In the genomic region with DNA sequence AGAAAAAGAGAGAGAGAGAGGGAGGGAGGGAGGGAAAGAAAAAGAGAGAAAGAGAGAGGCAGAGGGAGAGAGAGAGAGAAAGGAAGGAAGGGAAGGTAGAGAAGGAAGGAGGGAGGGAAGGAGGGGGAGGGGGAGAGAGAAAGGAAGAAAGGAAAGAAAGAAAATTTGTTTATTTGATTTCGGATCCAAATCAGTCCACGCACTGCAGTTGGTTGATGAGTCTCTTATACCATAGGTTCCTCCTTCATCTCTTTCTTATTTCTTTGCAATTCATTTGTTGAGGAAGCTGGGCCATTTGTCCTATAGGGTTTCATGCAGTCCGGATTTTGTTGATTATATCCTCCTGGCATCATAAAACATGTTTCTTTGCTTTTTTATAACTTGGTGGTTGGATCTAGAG, we compare ENCODE assay signal across 31 cellular contexts.
"Had no signal": no experiment of that assay in that cellular context is flagged by ENCODE, and none has a peak within 500 bp of the region (broad histone marks: within the 10 kb centered on the region; RNA-seq: fewer than 3 reads in every experiment).

No MANE protein-coding gene starts in this region.

- ATAC-seq: natural killer cell; psoas muscle; right cardiac atrium; sciatic nerve; stimulated activated memory B cell treated with anti-CD40 and anti-IgM and Interleukin-4, amounts not matched to agents 10 μg/mL and 1 μg/mL and 100 μg/mL, for 72 hours; stimulated activated naive CD8-positive, alpha-beta T cell treated with anti-CD3 and anti-CD28 coated beads, Interleukin-15, amount 100 ng/mL, for 72 hours; stimulated activated naive CD8-positive, alpha-beta T cell treated with anti-CD3 and anti-CD28 coated beads, Interleukin-15, Interleukin-2, amounts not matched to agents 100 U/mL and 50 U/mL, for 24 hours; upper lobe of right lung had no signal

- H3K9me3 Mint-ChIP-seq: natural killer cell; nephron; neural progenitor cell; stimulated activated memory B cell treated with anti-CD40 and anti-IgM and Interleukin-4, amounts not matched to agents 10 μg/mL and 1 μg/mL and 100 μg/mL, for 72 hours; stimulated activated naive CD8-positive, alpha-beta T cell treated with anti-CD3 and anti-CD28 coated beads, Interleukin-15, amount 100 ng/mL, for 72 hours; type B pancreatic cell had no signal

- H3K9me3 ChIP-seq: ovary, psoas muscle, spleen, suprapubic skin, testis, tibial artery, transverse colon, upper lobe of right lung, uterus had no signal

- H2AFZ ChIP-seq: neural progenitor cell, parathyroid adenoma had no signal

- H3K9ac ChIP-seq: neural progenitor cell, parathyroid adenoma had no signal

- H3K36me3 Mint-ChIP-seq: natural killer cell; stimulated activated memory B cell treated with anti-CD40 and anti-IgM and Interleukin-4, amounts not matched to agents 10 μg/mL and 1 μg/mL and 100 μg/mL, for 72 hours had no signal

- H3K4me1 ChIP-seq: neural progenitor cell, parathyroid adenoma, psoas muscle, suprapubic skin, testis, tibial artery, transverse colon, upper lobe of right lung, uterus had no signal

- H3K4me3 Mint-ChIP-seq: natural killer cell; nephron; neural progenitor cell; stimulated activated memory B cell treated with anti-CD40 and anti-IgM and Interleukin-4, amounts not matched to agents 10 μg/mL and 1 μg/mL and 100 μg/mL, for 72 hours; stimulated activated naive CD8-positive, alpha-beta T cell treated with anti-CD3 and anti-CD28 coated beads, Interleukin-15, amount 100 ng/mL, for 72 hours; type B pancreatic cell had no signal

- H3K27ac ChIP-seq: neural progenitor cell, ovary, parathyroid adenoma, psoas muscle, skin epidermis, spleen, suprapubic skin, testis, tibial artery, transverse colon, upper lobe of right lung, uterus had no signal

- H3K4me1 Mint-ChIP-seq: neural progenitor cell; stimulated activated memory B cell treated with anti-CD40 and anti-IgM and Interleukin-4, amounts not matched to agents 10 μg/mL and 1 μg/mL and 100 μg/mL, for 72 hours had no signal

- H3K4me3 ChIP-seq: neural progenitor cell, ovary, psoas muscle, skin epidermis, smooth muscle cell, spleen, suprapubic skin, testis, tibial artery, transverse colon, upper lobe of right lung, uterus had no signal

- H3K36me3 ChIP-seq: ovary, transverse colon, upper lobe of right lung, uterus had no signal

- H3K4me2 ChIP-seq: neural progenitor cell, smooth muscle cell had no signal

- H3K27me3 ChIP-seq: neural progenitor cell, ovary, spleen, suprapubic skin, testis, tibial artery, transverse colon, upper lobe of right lung, uterus had no signal

- H3K27me3 Mint-ChIP-seq: progenitor cell of endocrine pancreas; stimulated activated naive CD8-positive, alpha-beta T cell treated with anti-CD3 and anti-CD28 coated beads, Interleukin-15, amount 100 ng/mL, for 72 hours; type B pancreatic cell had no signal

- H3K79me2 ChIP-seq: parathyroid adenoma had no signal

- H3K27ac Mint-ChIP-seq: natural killer cell; nephron; neural progenitor cell; progenitor cell of endocrine pancreas; stimulated activated memory B cell treated with anti-CD40 and anti-IgM and Interleukin-4, amounts not matched to agents 10 μg/mL and 1 μg/mL and 100 μg/mL, for 72 hours; type B pancreatic cell had no signal

- DNase-seq: natural killer cell; occipital lobe; ovary; posterior cingulate gyrus; psoas muscle; right cardiac atrium; spleen; stimulated activated CD4-positive, alpha-beta T cell treated with anti-CD3 and anti-CD28 coated beads, Interleukin-12 subunit alpha, Interleukin-12 subunit beta, amount 100 ng/mL, for 4 hours; stimulated activated CD4-positive, alpha-beta T cell treated with anti-CD3 and anti-CD28 coated beads, Interleukin-1b, Interleukin-23, amount 100 ng/mL, for 48 hours; stimulated activated CD4-positive, alpha-beta T cell treated with anti-CD3 and anti-CD28 coated beads, Interleukin-4, amount 100 ng/mL, for 1 hour; stimulated activated CD4-positive, alpha-beta T cell treated with anti-CD3 and anti-CD28 coated beads, Interleukin-4, amount 100 ng/mL, for 4 hours; stimulated activated CD8-positive, alpha-beta memory T cell treated with anti-CD3 and anti-CD28 coated beads, Interleukin-4, amount 100 ng/mL, for 48 hours; stimulated activated naive CD4-positive, alpha-beta T cell; stimulated activated naive CD8-positive, alpha-beta T cell treated with anti-CD3 and anti-CD28 coated beads, Interleukin-15, amount 100 ng/mL, for 72 hours; stimulated activated naive CD8-positive, alpha-beta T cell treated with anti-CD3 and anti-CD28 coated beads, Interleukin-15, Interleukin-2, amounts not matched to agents 100 U/mL and 50 U/mL, for 24 hours; substantia nigra; testis; tibial artery; transverse colon; upper lobe of right lung; uterus had no signal
